Comparison of ENCODE assay signal across 8 cellular contexts in genomic region chr1:6209661-6210605, GRCh38. TPM values are rescaled to one million over a fixed set of nuclear protein-coding genes. Genes with fewer than 3 reads are reported as not detected.
DNase-seq lines count a peak whose midpoint lies in the region; ATAC-seq and TF ChIP-seq lines count a peak whose summit lies in the region.

No MANE protein-coding gene starts in this region.

- TF ChIP-seq CTCF in glutamatergic neuron (IDR thresholded peaks at IDR 0.05; ENCODE audit: partially characterized antibody, unreplicated experiment) (peak; percentile 50), upper lobe of right lung (IDR thresholded peaks at IDR 0.05) (no peak)

- H3K9me3 Mint-ChIP-seq in glutamatergic neuron (ENCODE audit: unreplicated experiment) = peaks cover 2% of the 10 kb centered on the region

- no peaks in the 10 kb centered on the region for H3K36me3 Mint-ChIP-seq in glutamatergic neuron (ENCODE audit: unreplicated experiment)

- ATAC-seq in upper lobe of right lung (no peak), aorta (ENCODE audit: low FRiP score) (no peak), GM19452 (IDR thresholded peaks at IDR 0.05; ENCODE audit: unreplicated experiment) (no peak)

- H3K27ac ChIP-seq in upper lobe of right lung (no peak overlapping the region), aorta (ENCODE audit: low read depth in 1 of 2, low read length in 2 of 2) (no peak overlapping the region)

- H3K27me3 ChIP-seq in upper lobe of right lung = peaks cover 18% of the 10 kb centered on the region
- H3K27me3 ChIP-seq in aorta (ENCODE audit: control insufficient read depth in 1 of 2, insufficient read depth in 2 of 2, low read length in 1 of 2) = no peaks in the 10 kb centered on the region

- H3K36me3 ChIP-seq in upper lobe of right lung = no peaks in the 10 kb centered on the region
- H3K36me3 ChIP-seq in aorta (ENCODE audit: control insufficient read depth in 1 of 2, insufficient read depth in 2 of 2, low read length in 1 of 2) = no peaks in the 10 kb centered on the region

- no peak overlapping the region for H3K27ac Mint-ChIP-seq in glutamatergic neuron (ENCODE audit: unreplicated experiment)

- no peaks in the 10 kb centered on the region for H3K4me1 Mint-ChIP-seq in glutamatergic neuron (ENCODE audit: low read depth, unreplicated experiment)

- DNase-seq in stimulated activated CD4-positive, alpha-beta T cell treated with anti-CD3 and anti-CD28 coated beads, Interleukin-1b, Interleukin-23, amount 100 ng/mL, for 48 hours = peak; percentile 34
- no peak for DNase-seq in stimulated activated CD4-positive, alpha-beta T cell treated with anti-CD3 and anti-CD28 coated beads, Interleukin-2, amount 100 ng/mL, for 48 hours
- DNase-seq in UCSD-AML1 (lab: John Stamatoyannopoulos, UW; ENCODE audit: unreplicated experiment) = peak; percentile 50
- DNase-seq in glutamatergic neuron = peak; percentile 43
- no peak for DNase-seq in upper lobe of right lung
- no peak for DNase-seq in aorta
- no peak for DNase-seq in NCI-H1105 treated with DMSO at 0.1 percent for 48 hours (lab: John Stamatoyannopoulos, UW)

- H3K4me3 Mint-ChIP-seq in glutamatergic neuron (ENCODE audit: unreplicated experiment) = peak overlapping the region; percentile 64

- intact Hi-C loops in upper lobe of right lung (cut with DNase I) (no loop called here), aorta (cut with DNase I) (loop anchor here in 1 of 2 donors (10.0 kb wide), 1 partner anchor 215 kb away; the partner anchor contains the start of gene NPHP4)

- H3K9me3 ChIP-seq in upper lobe of right lung (no peaks in the 10 kb centered on the region), aorta (ENCODE audit: control insufficient read depth, low read length) (no peaks in the 10 kb centered on the region)

- H3K4me1 ChIP-seq in upper lobe of right lung (peaks cover 31% of the 10 kb centered on the region), aorta (ENCODE audit: control insufficient read depth in 1 of 2, insufficient read depth in 2 of 2, low read length in 2 of 2) (no peaks in the 10 kb centered on the region)

- peaks cover 8% of the 10 kb centered on the region for H3K27me3 Mint-ChIP-seq in glutamatergic neuron (ENCODE audit: unreplicated experiment)

- H3K4me3 ChIP-seq in upper lobe of right lung (peak overlapping the region; percentile 48), aorta (ENCODE audit: low read length in 2 of 2) (no peak overlapping the region)

- 93 to 95% methylated on average over 16 to 17 of the region's 17 CpGs for WGBS in aorta, 2 donors

RNA-seq across cellular contexts. Expression of gene RNF207, which starts 4.0 kb away (rescaled TPM):
- total RNA-seq in glutamatergic neuron (ENCODE audit: unreplicated experiment) (5.6 TPM), upper lobe of right lung (12.7 TPM), aorta (10 to 100 TPM; 13.2 to 31.4 TPM)
- 10 to 100 TPM in 1 of 2 donors, 1 to 10 TPM in 1; 1.5 to 15.8 TPM for polyA plus RNA-seq in aorta

RNA-seq across cellular contexts. Expression of gene RPL22, which starts 10.5 kb away (rescaled TPM):
- total RNA-seq in glutamatergic neuron (ENCODE audit: unreplicated experiment) = 275 TPM
- total RNA-seq in upper lobe of right lung = 308 TPM
- 100 to 1,000 TPM; 309 to 335 TPM for total RNA-seq in aorta
- polyA plus RNA-seq in aorta = 100 to 1,000 TPM; 370 to 547 TPM

RNA-seq across cellular contexts. Expression of gene ICMT, which starts 25.8 kb away (rescaled TPM):
- total RNA-seq in glutamatergic neuron (ENCODE audit: unreplicated experiment) (55.5 TPM), upper lobe of right lung (56.9 TPM), aorta (10 to 100 TPM; 49.7 to 55.8 TPM)
- 10 to 100 TPM; 21.2 to 30.8 TPM for polyA plus RNA-seq in aorta

RNA-seq across cellular contexts. Expression of gene CHD5, which starts 29.8 kb away (rescaled TPM):
- total RNA-seq in glutamatergic neuron (ENCODE audit: unreplicated experiment) (0.96 TPM), upper lobe of right lung (0.23 TPM), aorta (1 to 10 TPM in 1 of 2 donors, under 1 TPM in 1; 0.24 to 2.5 TPM)
- under 1 TPM; 0.25 to 0.38 TPM for polyA plus RNA-seq in aorta

RNA-seq across cellular contexts. Expression of gene HES3, which starts 34.0 kb away (rescaled TPM):
- total RNA-seq in glutamatergic neuron (ENCODE audit: unreplicated experiment) (0.66 TPM), upper lobe of right lung (not detected), aorta (not detected)
- polyA plus RNA-seq in aorta = not detected

Comparison
In these comparisons a context has a peak if more than half of its experiments do, and no peak if none do; other contexts are left out.
1. DNase-seq: peak in stimulated activated CD4-positive, alpha-beta T cell treated with anti-CD3 and anti-CD28 coated beads, Interleukin-1b, Interleukin-23, amount 100 ng/mL, for 48 hours (single experiment), UCSD-AML1 (single experiment) and glutamatergic neuron (single experiment); none in stimulated activated CD4-positive, alpha-beta T cell treated with anti-CD3 and anti-CD28 coated beads, Interleukin-2, amount 100 ng/mL, for 48 hours (0 of 2), upper lobe of right lung (single experiment), aorta (0 of 2) and NCI-H1105 treated with DMSO at 0.1 percent for 48 hours (single experiment).